ENCODE assay signal across 27 cellular contexts in genomic region chr19:10422846-10423245, GRCh38. TPM values are rescaled to one million over a fixed set of nuclear protein-coding genes. Genes with fewer than 3 reads are reported as not detected.
DNase-seq lines count a peak whose midpoint lies in the region; ATAC-seq and TF ChIP-seq lines count a peak whose summit lies in the region.
"Had no signal": no experiment of that assay in that cellular context is flagged by ENCODE, and none has a peak within 500 bp of the region (broad histone marks: within the 10 kb centered on the region; RNA-seq: fewer than 3 reads in every experiment).

No MANE protein-coding gene starts in this region.

- H3K27me3 ChIP-seq in SU-DHL-6 (ENCODE audit: low read length) (no peaks in the 10 kb centered on the region), PC-3 (ENCODE audit: low read length) (peaks cover 43% of the 10 kb centered on the region)
- H3K27me3 ChIP-seq: SJSA1 had no signal

- no peaks in the 10 kb centered on the region for H3K9me3 Mint-ChIP-seq in activated naive CD8-positive, alpha-beta T cell treated with anti-CD3 and anti-CD28 coated beads, Interleukin-2, amount 10 ng/mL, durations not matched to agents 7 days and 5 days
- no peaks in the 10 kb centered on the region for H3K9me3 Mint-ChIP-seq in activated naive CD8-positive, alpha-beta T cell treated with anti-CD3 and anti-CD28 coated beads for 36 hours
- H3K9me3 Mint-ChIP-seq: CD8-positive, alpha-beta T cell; endodermal cell; type B pancreatic cell had no signal

- TF ChIP-seq CTCF in SU-DHL-6 (IDR thresholded peaks at IDR 0.05; ENCODE audit: insufficient read depth, low read length, poor library complexity, severe bottlenecking) (no peak), PC-3 (conservative IDR thresholded peaks at IDR 0.05; ENCODE audit: low read depth, low read length) (no peak)

- no TSS peak for BruUV-seq in PC-3 (replicated peaks; lab: Mats Ljungman, UMichigan)

- H2AFZ ChIP-seq in SU-DHL-6 (ENCODE audit: low read depth, low read length, severe bottlenecking), result no peak overlapping the region
- H2AFZ ChIP-seq in PC-3 (ENCODE audit: low read length), result no peak overlapping the region

- peaks cover 33% of the 10 kb centered on the region for H3K4me1 ChIP-seq in PC-3 (ENCODE audit: insufficient read depth, low read length)

- H3K4me3 ChIP-seq in SU-DHL-6 (ENCODE audit: insufficient read depth, low read length, poor library complexity, severe bottlenecking) (no peak overlapping the region), PC-3 (ENCODE audit: low read length) (no peak overlapping the region)
- H3K4me3 ChIP-seq: body of pancreas had no signal

- H3F3A ChIP-seq in SU-DHL-6 (ENCODE audit: insufficient read depth) (peaks cover 28% of the 10 kb centered on the region), PC-3 (ENCODE audit: low read length, unreplicated experiment) (no peaks in the 10 kb centered on the region)

- POLR2A ChIA-PET in activated naive CD8-positive, alpha-beta T cell treated with anti-CD3 and anti-CD28 coated beads, Interleukin-2, amount 10 ng/mL, durations not matched to agents 7 days and 5 days (lab: Charles Lee), result interaction anchor here (1.1 to 10.8 kb wide), 4 partner anchors 10 to 153 kb away, joined by 3 to 133 read pairs (median 6); partner anchors contain the start of genes CDC37 and ICAM1
- POLR2A ChIA-PET in PC-3 (lab: Charles Lee; ENCODE audit: unreplicated experiment), result no interaction called here

- no peak overlapping the region for H3K27ac ChIP-seq in SU-DHL-6 (ENCODE audit: low read depth, low read length)
- no peak overlapping the region for H3K27ac ChIP-seq in PC-3 (ENCODE audit: low read length)
- H3K27ac ChIP-seq: body of pancreas, HL-60 had no signal

- H3K9ac ChIP-seq in SU-DHL-6 (ENCODE audit: low read length) (no peak overlapping the region), PC-3 (ENCODE audit: low read length) (no peak overlapping the region)

- ATAC-seq in activated naive CD8-positive, alpha-beta T cell treated with anti-CD3 and anti-CD28 coated beads, Interleukin-2, amount 10 ng/mL, durations not matched to agents 7 days and 5 days (ENCODE audit: low read depth), result no peak
- no peak for ATAC-seq in PC-3
- ATAC-seq: body of pancreas; CD8-positive, alpha-beta T cell; esophagus mucosa; left lobe of liver; natural killer cell treated with Interleukin-12 subunit alpha and Interleukin-12 subunit beta and Interleukin-15 and Interleukin-18, amount 100 ng/mL, for 72 hours had no signal

- H3K4me1 Mint-ChIP-seq in activated naive CD8-positive, alpha-beta T cell treated with anti-CD3 and anti-CD28 coated beads, Interleukin-2, amount 10 ng/mL, durations not matched to agents 7 days and 5 days, result peaks cover 68% of the 10 kb centered on the region
- H3K4me1 Mint-ChIP-seq in activated naive CD8-positive, alpha-beta T cell treated with anti-CD3 and anti-CD28 coated beads for 36 hours, result peaks cover 66% of the 10 kb centered on the region

- peak overlapping the region; percentile 89 for H3K4me3 Mint-ChIP-seq in activated naive CD8-positive, alpha-beta T cell treated with anti-CD3 and anti-CD28 coated beads, Interleukin-2, amount 10 ng/mL, durations not matched to agents 7 days and 5 days
- no peak overlapping the region for H3K4me3 Mint-ChIP-seq in activated naive CD8-positive, alpha-beta T cell treated with anti-CD3 and anti-CD28 coated beads for 36 hours
- H3K4me3 Mint-ChIP-seq: endodermal cell had no signal

- no peaks in the 10 kb centered on the region for H3K9me3 ChIP-seq in SU-DHL-6 (ENCODE audit: insufficient read depth, low read length)
- no peaks in the 10 kb centered on the region for H3K9me3 ChIP-seq in PC-3 (ENCODE audit: low read length)
- H3K9me3 ChIP-seq: body of pancreas, SJSA1 had no signal

- H3K79me2 ChIP-seq in SU-DHL-6 (ENCODE audit: insufficient read depth, low read length) (peaks cover 7% of the 10 kb centered on the region; the same call in 1 of the 2 replicates), PC-3 (ENCODE audit: low read length) (no peaks in the 10 kb centered on the region)

- peaks cover 5% of the 10 kb centered on the region for H3K36me3 Mint-ChIP-seq in activated naive CD8-positive, alpha-beta T cell treated with anti-CD3 and anti-CD28 coated beads, Interleukin-2, amount 10 ng/mL, durations not matched to agents 7 days and 5 days
- H3K36me3 Mint-ChIP-seq in activated naive CD8-positive, alpha-beta T cell treated with anti-CD3 and anti-CD28 coated beads for 36 hours, result peaks cover 5% of the 10 kb centered on the region
- H3K36me3 Mint-ChIP-seq: CD8-positive, alpha-beta T cell; natural killer cell treated with Interleukin-12 subunit alpha and Interleukin-12 subunit beta and Interleukin-15 and Interleukin-18, amount 100 ng/mL, for 72 hours had no signal

- H3K36me3 ChIP-seq in SU-DHL-6 (ENCODE audit: low read length) (no peaks in the 10 kb centered on the region), PC-3 (ENCODE audit: low read depth, low read length) (no peaks in the 10 kb centered on the region)

- H3K9me2 ChIP-seq in SU-DHL-6 (replicated peaks; ENCODE audit: insufficient read depth, low read length), result no peaks in the 10 kb centered on the region
- no peaks in the 10 kb centered on the region for H3K9me2 ChIP-seq in PC-3 (replicated peaks; ENCODE audit: low read length)

- H3K27ac Mint-ChIP-seq in activated naive CD8-positive, alpha-beta T cell treated with anti-CD3 and anti-CD28 coated beads, Interleukin-2, amount 10 ng/mL, durations not matched to agents 7 days and 5 days, result no peak overlapping the region
- H3K27ac Mint-ChIP-seq in activated naive CD8-positive, alpha-beta T cell treated with anti-CD3 and anti-CD28 coated beads for 36 hours, result no peak overlapping the region
- H3K27ac Mint-ChIP-seq: CD8-positive, alpha-beta T cell; endodermal cell; type B pancreatic cell had no signal

- intact Hi-C loops in PC-3 (cut with micrococcal nuclease), result no loop called here
- intact Hi-C loops in posterior cingulate gyrus (cut with DNase I), result no loop called here

- H3K27me3 Mint-ChIP-seq in activated naive CD8-positive, alpha-beta T cell treated with anti-CD3 and anti-CD28 coated beads, Interleukin-2, amount 10 ng/mL, durations not matched to agents 7 days and 5 days, result peaks cover 12% of the 10 kb centered on the region
- H3K27me3 Mint-ChIP-seq in activated naive CD8-positive, alpha-beta T cell treated with anti-CD3 and anti-CD28 coated beads for 36 hours, result peaks cover 65% of the 10 kb centered on the region

- CTCF ChIA-PET in PC-3 (lab: Charles Lee), result no interaction called here

- H3K4me2 ChIP-seq in SU-DHL-6 (ENCODE audit: low read depth, low read length, poor library complexity, severe bottlenecking) (peak overlapping the region; percentile 84), PC-3 (ENCODE audit: low read length) (no peak overlapping the region)

- peaks cover 3% of the 10 kb centered on the region; the same call in 1 of the 2 replicates for H4K20me1 ChIP-seq in SU-DHL-6 (ENCODE audit: low read depth, low read length)
- no peaks in the 10 kb centered on the region for H4K20me1 ChIP-seq in PC-3 (ENCODE audit: low read length)

- DNase-seq in NCI-H2171 treated with DMSO at 0.1 percent for 48 hours (lab: John Stamatoyannopoulos, UW) (peak; percentile 29), NCI-H2171 (lab: John Stamatoyannopoulos, UW) (no peak), PC-3 (no peak), nucleus accumbens (lab: John Stamatoyannopoulos, UW) (no peak), posterior cingulate gyrus (no peak)
- no peak for DNase-seq in activated naive CD8-positive, alpha-beta T cell treated with anti-CD3 and anti-CD28 coated beads, Interleukin-2, amount 10 ng/mL, durations not matched to agents 7 days and 5 days
- no peak for DNase-seq in activated naive CD8-positive, alpha-beta T cell treated with anti-CD3 and anti-CD28 coated beads for 36 hours
- DNase-seq: activated CD8-positive, alpha-beta memory T cell treated with anti-CD3 and anti-CD28 coated beads for 24 hours; activated gamma-delta T cell treated with Interleukin-2 at 50 U/mL for 16 hours; activated T-cell treated with anti-CD3 and anti-CD28 coated beads, Interleukin-2, amount 50 U/mL, for 1 hour; dermis blood vessel endothelial cell; endodermal cell; glutamatergic neuron; HCEC 1CT; NCI-H1436 treated with DMSO at 0.1 percent for 48 hours; NCI-H2107; NCI-H774; stimulated activated naive CD4-positive, alpha-beta T cell had no signal

RNA-seq across cellular contexts. Expression of gene PDE4A, which starts 2.5 kb away (rescaled TPM):
- 10 to 100 TPM; 28.2 to 29.2 TPM for total RNA-seq in activated naive CD8-positive, alpha-beta T cell treated with anti-CD3 and anti-CD28 coated beads, Interleukin-2, amount 10 ng/mL, durations not matched to agents 7 days and 5 days
- 10 to 100 TPM; 10.6 to 11.4 TPM for total RNA-seq in activated naive CD8-positive, alpha-beta T cell treated with anti-CD3 and anti-CD28 coated beads for 36 hours
- total RNA-seq in PC-3 (2014; rRNA removed), result 2.8 and 3.1 TPM in 2 replicates

RNA-seq across cellular contexts. Expression of gene CDC37, which starts 19.5 kb away (rescaled TPM):
- 100 to 1,000 TPM; 242 to 248 TPM for total RNA-seq in activated naive CD8-positive, alpha-beta T cell treated with anti-CD3 and anti-CD28 coated beads, Interleukin-2, amount 10 ng/mL, durations not matched to agents 7 days and 5 days
- total RNA-seq in activated naive CD8-positive, alpha-beta T cell treated with anti-CD3 and anti-CD28 coated beads for 36 hours, result 100 to 1,000 TPM; 242 to 252 TPM
- 560 and 709 TPM in 2 replicates for total RNA-seq in PC-3 (2014; rRNA removed)

RNA-seq across cellular contexts. Expression of gene TYK2, which starts 42.5 kb away (rescaled TPM):
- total RNA-seq in activated naive CD8-positive, alpha-beta T cell treated with anti-CD3 and anti-CD28 coated beads, Interleukin-2, amount 10 ng/mL, durations not matched to agents 7 days and 5 days, result 100 to 1,000 TPM; 277 to 290 TPM
- total RNA-seq in activated naive CD8-positive, alpha-beta T cell treated with anti-CD3 and anti-CD28 coated beads for 36 hours, result 100 to 1,000 TPM; 153 to 155 TPM
- 177 and 201 TPM in 2 replicates for total RNA-seq in PC-3 (2014; rRNA removed)
